ENCODE assay signal across 1 cellular context in the genomic region with DNA sequence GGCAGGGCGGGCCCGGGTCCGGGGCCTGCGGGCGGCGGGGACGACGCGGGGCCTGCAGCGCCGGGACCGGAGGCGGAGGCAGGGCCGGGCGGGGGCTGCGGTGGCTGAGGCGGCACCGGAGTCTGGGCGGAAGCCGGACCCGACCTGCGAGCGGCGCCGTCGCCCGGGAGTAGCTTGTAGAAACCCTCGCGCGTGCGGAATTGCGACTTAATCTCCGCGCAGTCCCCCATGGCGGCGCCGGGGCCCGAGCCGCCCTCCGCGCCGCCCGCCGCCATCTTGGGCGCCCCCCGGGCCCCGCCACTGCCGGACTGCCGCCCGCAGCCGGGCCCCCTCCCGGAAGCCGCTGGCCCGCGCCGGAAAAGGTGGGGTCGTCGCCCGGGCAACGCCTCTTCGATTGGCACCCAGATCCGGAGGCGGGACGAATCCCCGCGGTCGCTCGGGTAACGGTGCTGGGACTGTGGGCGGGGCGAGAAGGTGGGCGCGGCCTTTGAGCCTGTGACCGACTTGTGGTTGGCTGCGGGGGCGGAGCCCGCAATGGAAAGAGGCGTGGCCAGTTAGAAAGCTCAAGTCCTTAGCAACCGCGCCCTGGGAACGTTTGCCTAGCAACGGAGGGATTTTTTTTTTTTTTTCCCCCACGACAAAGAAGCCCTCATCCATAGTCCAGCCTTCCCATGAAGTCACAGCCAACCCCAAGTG.
TF ChIP-seq lines count a peak whose summit lies in the region.

A gene with protein sequence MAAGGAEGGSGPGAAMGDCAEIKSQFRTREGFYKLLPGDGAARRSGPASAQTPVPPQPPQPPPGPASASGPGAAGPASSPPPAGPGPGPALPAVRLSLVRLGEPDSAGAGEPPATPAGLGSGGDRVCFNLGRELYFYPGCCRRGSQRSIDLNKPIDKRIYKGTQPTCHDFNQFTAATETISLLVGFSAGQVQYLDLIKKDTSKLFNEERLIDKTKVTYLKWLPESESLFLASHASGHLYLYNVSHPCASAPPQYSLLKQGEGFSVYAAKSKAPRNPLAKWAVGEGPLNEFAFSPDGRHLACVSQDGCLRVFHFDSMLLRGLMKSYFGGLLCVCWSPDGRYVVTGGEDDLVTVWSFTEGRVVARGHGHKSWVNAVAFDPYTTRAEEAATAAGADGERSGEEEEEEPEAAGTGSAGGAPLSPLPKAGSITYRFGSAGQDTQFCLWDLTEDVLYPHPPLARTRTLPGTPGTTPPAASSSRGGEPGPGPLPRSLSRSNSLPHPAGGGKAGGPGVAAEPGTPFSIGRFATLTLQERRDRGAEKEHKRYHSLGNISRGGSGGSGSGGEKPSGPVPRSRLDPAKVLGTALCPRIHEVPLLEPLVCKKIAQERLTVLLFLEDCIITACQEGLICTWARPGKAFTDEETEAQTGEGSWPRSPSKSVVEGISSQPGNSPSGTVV (minus strand): TSS at position 364 of the 696 bp plus-strand sequence. CDS start 89 bp downstream, at position 275.

TF ChIP-seq in A549, 52 proteins besides CTCF, POLR2A, EP300 and RAD21 (continued from another document):
- peak; percentile 89 for TF ChIP-seq PBX3 (IDR thresholded peaks at IDR 0.05)
- no peak for TF ChIP-seq EHF (CRISPR knock-in tag; IDR thresholded peaks at IDR 0.05)
- TF ChIP-seq NR3C1 (IDR thresholded peaks at IDR 0.05) = no peak
- 0 out of 2 replicates have a peak, but pooled peaks have one; percentile 18 for TF ChIP-seq MAX (IDR thresholded peaks at IDR 0.05)
- TF ChIP-seq HDAC2 (IDR thresholded peaks at IDR 0.05) = no peak
- no peak for TF ChIP-seq BHLHE40 (IDR thresholded peaks at IDR 0.05; ENCODE audit: low read depth, low read length)
- TF ChIP-seq HEYL (CRISPR knock-in tag; IDR thresholded peaks at IDR 0.05) = no peak
- TF ChIP-seq ELK1 (IDR thresholded peaks at IDR 0.05; ENCODE audit: low read depth, low read length) = no peak
- TF ChIP-seq BCL3 (IDR thresholded peaks at IDR 0.05) = peak; percentile 88; the same call in 2 of the 3 replicates
- TF ChIP-seq ZC3H11A (IDR thresholded peaks at IDR 0.05) = no peak
- no peak for TF ChIP-seq POLR2AphosphoS2 (conservative IDR thresholded peaks at IDR 0.05; ENCODE audit: low read length)
- peak; percentile 81; the same call in 1 of the 2 replicates for TF ChIP-seq PHF8 (IDR thresholded peaks at IDR 0.05; ENCODE audit: borderline replicate concordance, low read depth)
- TF ChIP-seq CBX2 (IDR thresholded peaks at IDR 0.05; ENCODE audit: borderline replicate concordance, low read depth) = no peak
- no peak for TF ChIP-seq KDM5A (IDR thresholded peaks at IDR 0.05)
- no peak for TF ChIP-seq FOSL2 (IDR thresholded peaks at IDR 0.05)
- TF ChIP-seq FOSL2 (CRISPR knock-in tag; IDR thresholded peaks at IDR 0.05) = no peak
- no peak for TF ChIP-seq MAFK (IDR thresholded peaks at IDR 0.05; ENCODE audit: partially characterized antibody)
- no peak for TF ChIP-seq SMC3 (IDR thresholded peaks at IDR 0.05)
- no peak for TF ChIP-seq ZNF302 (CRISPR knock-in tag; IDR thresholded peaks at IDR 0.05)
- TF ChIP-seq TFCP2L1 (CRISPR knock-in tag; IDR thresholded peaks at IDR 0.05) = no peak
- no peak for TF ChIP-seq CHD2 (IDR thresholded peaks at IDR 0.05; ENCODE audit: low read length, partially characterized antibody)
- TF ChIP-seq HMGXB4 (CRISPR knock-in tag; IDR thresholded peaks at IDR 0.05; ENCODE audit: borderline replicate concordance) = no peak
- TF ChIP-seq JUNB (IDR thresholded peaks at IDR 0.05) = no peak
- no peak for TF ChIP-seq GATA3 (IDR thresholded peaks at IDR 0.05; ENCODE audit: borderline replicate concordance)
- TF ChIP-seq CHD4 (IDR thresholded peaks at IDR 0.05; ENCODE audit: borderline replicate concordance) = no peak
- TF ChIP-seq HOXA7 (CRISPR knock-in tag; IDR thresholded peaks at IDR 0.05) = no peak
- TF ChIP-seq, protein P1, sequence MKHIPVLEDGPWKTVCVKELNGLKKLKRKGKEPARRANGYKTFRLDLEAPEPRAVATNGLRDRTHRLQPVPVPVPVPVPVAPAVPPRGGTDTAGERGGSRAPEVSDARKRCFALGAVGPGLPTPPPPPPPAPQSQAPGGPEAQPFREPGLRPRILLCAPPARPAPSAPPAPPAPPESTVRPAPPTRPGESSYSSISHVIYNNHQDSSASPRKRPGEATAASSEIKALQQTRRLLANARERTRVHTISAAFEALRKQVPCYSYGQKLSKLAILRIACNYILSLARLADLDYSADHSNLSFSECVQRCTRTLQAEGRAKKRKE (CRISPR knock-in tag; IDR thresholded peaks at IDR 0.05; ENCODE audit: low read depth) = no peak
- TF ChIP-seq HOXB13 (CRISPR knock-in tag; IDR thresholded peaks at IDR 0.05; ENCODE audit: low read depth) = no peak
- TF ChIP-seq CEBPB (IDR thresholded peaks at IDR 0.05) = no peak
- TF ChIP-seq CBX8 (IDR thresholded peaks at IDR 0.05) = no peak
- no peak for TF ChIP-seq FOXS1 (CRISPR knock-in tag; IDR thresholded peaks at IDR 0.05)
- peak; percentile 61; the same call in 1 of the 2 replicates for TF ChIP-seq RFX5 (IDR thresholded peaks at IDR 0.05)
- TF ChIP-seq, protein P2, sequence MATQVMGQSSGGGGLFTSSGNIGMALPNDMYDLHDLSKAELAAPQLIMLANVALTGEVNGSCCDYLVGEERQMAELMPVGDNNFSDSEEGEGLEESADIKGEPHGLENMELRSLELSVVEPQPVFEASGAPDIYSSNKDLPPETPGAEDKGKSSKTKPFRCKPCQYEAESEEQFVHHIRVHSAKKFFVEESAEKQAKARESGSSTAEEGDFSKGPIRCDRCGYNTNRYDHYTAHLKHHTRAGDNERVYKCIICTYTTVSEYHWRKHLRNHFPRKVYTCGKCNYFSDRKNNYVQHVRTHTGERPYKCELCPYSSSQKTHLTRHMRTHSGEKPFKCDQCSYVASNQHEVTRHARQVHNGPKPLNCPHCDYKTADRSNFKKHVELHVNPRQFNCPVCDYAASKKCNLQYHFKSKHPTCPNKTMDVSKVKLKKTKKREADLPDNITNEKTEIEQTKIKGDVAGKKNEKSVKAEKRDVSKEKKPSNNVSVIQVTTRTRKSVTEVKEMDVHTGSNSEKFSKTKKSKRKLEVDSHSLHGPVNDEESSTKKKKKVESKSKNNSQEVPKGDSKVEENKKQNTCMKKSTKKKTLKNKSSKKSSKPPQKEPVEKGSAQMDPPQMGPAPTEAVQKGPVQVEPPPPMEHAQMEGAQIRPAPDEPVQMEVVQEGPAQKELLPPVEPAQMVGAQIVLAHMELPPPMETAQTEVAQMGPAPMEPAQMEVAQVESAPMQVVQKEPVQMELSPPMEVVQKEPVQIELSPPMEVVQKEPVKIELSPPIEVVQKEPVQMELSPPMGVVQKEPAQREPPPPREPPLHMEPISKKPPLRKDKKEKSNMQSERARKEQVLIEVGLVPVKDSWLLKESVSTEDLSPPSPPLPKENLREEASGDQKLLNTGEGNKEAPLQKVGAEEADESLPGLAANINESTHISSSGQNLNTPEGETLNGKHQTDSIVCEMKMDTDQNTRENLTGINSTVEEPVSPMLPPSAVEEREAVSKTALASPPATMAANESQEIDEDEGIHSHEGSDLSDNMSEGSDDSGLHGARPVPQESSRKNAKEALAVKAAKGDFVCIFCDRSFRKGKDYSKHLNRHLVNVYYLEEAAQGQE (IDR thresholded peaks at IDR 0.05) = no peak
- no peak for TF ChIP-seq RNF2 (IDR thresholded peaks at IDR 0.05; ENCODE audit: borderline replicate concordance, low read depth)
- no peak for TF ChIP-seq NFE2L2 (conservative IDR thresholded peaks at IDR 0.05; ENCODE audit: low read length)
TF ChIP-seq in A549: peak in this region for 8.
